ENCODE assay signal across 1 cellular context in the genomic region with DNA sequence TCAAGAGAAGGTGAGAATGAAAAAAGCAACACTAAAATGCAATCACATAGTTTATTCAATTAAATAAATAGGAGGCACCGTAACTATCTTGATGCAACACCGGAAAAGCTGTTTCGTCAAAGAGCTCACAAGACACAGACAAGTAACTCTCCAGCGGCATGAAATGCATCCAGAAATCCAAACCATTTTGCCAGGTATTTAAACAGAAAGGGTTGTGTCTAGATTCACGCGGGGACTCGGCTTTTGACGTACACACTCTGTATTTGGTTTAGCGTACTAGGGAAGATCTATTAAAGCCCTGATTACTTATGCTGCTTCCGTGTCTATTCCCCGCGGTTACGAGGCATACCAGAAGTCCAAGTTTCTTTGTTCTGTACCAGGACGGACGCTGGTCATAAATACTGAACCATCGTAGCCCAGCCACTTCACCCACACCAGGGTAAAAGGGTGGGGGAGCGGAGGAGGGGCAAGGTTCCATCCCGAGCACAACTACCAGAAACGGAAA.
TF ChIP-seq lines count a peak whose summit lies in the region.

No MANE protein-coding gene starts in this region.

TF ChIP-seq in GM23338, 12 proteins besides CTCF, POLR2A, EP300 and RAD21 (continued from another document):
- TF ChIP-seq ZNF462 (CRISPR knock-in tag; IDR thresholded peaks at IDR 0.05) (no peak), ZNF114 (CRISPR knock-in tag; IDR thresholded peaks at IDR 0.05) (no peak), CREB1 (CRISPR knock-in tag; IDR thresholded peaks at IDR 0.05; ENCODE audit: low read depth) (no peak), ZNF331 (CRISPR knock-in tag; IDR thresholded peaks at IDR 0.05; ENCODE audit: low read depth) (no peak)
TF ChIP-seq in GM23338: peak in this region for 0.
